Comparison of ENCODE assay signal across 35 cellular contexts in the genomic region with DNA sequence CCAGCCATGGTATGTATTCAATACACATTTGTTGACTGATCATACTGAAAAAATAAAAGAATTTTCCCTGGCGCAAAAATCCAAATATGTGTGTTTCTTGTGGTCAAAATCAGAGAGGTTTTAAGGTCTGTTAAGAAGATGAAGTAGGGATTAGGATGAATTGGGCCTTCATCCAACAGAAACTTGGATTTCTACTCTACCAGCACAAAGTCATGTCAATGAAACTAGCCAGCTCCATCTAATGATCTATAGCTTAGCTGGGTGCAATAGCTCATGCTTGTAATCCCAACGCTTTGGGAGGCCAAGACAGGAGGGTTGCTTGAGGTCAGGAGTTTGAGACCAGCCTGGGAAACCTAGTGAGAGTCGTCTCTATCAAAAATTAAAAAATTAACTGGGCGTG.
"Had no signal": no experiment of that assay in that cellular context is flagged by ENCODE, and none has a peak within 500 bp of the region (broad histone marks: within the 10 kb centered on the region; RNA-seq: fewer than 3 reads in every experiment).

No MANE protein-coding gene starts in this region.

- H3K4me1 ChIP-seq: foreskin keratinocyte had no signal

- H3K9me3 ChIP-seq: adrenal gland, ascending aorta, gastrocnemius medialis, heart left ventricle had no signal

- ATAC-seq: activated CD4-positive, CD25-positive, alpha-beta regulatory T cell treated with anti-CD3 and anti-CD28 coated beads, Interleukin-2, amount 50 U/mL, for 24 hours; activated CD8-positive, alpha-beta T cell treated with anti-CD3 and anti-CD28 coated beads for 36 hours; activated naive CD8-positive, alpha-beta T cell treated with anti-CD3 and anti-CD28 coated beads, Interleukin-2, amount 50 U/mL, for 24 hours; effector memory CD8-positive, alpha-beta T cell; gastrocnemius medialis; heart left ventricle; T-helper 17 cell had no signal

- H3K9me3 Mint-ChIP-seq: activated B cell treated with CpG ODN at 0.5 μM for 24 hours; activated CD8-positive, alpha-beta T cell treated with anti-CD3 and anti-CD28 coated beads for 36 hours; activated naive CD4-positive, alpha-beta T cell treated with anti-CD3 and anti-CD28 coated beads for 36 hours; activated naive CD4-positive, alpha-beta T cell treated with anti-CD3 and anti-CD28 coated beads, Interleukin-2, amount 50 U/mL, for 24 hours; activated naive CD8-positive, alpha-beta T cell treated with anti-CD3 and anti-CD28 coated beads for 36 hours; activated naive CD8-positive, alpha-beta T cell treated with anti-CD3 and anti-CD28 coated beads, Interleukin-2, amount 50 U/mL, for 24 hours; activated T-helper 1 cell treated with anti-CD3 and anti-CD28 coated beads, Interleukin-12 subunit alpha, Interleukin-12 subunit beta, Interleukin-2, Interleukin-4 antibody, amounts not matched to agents 30 ng/mL and 10 ng/mL and 1 ng/mL, durations not matched to agents 14 hours and 24 hours and 36 hours; activated T-helper 2 cell treated with anti-CD3 and anti-CD28 coated beads, Interferon-gamma antibody, Interleukin-2, Interleukin-4, amounts not matched to agents 10 μg/mL and 5 μg/mL and 100 μg/mL, durations not matched to agents 14 hours and 24 hours and 36 hours; central memory CD8-positive, alpha-beta T cell; effector memory CD8-positive, alpha-beta T cell; T-helper 2 cell treated with Interferon-gamma antibody and Interleukin-4, amounts not matched to agents 5 μg/mL and 100 μg/mL, for 36 hours had no signal

- DNase-seq: activated B cell treated with CpG ODN at 0.5 μM for 24 hours; activated CD4-positive, alpha-beta T cell treated with anti-CD3 and anti-CD28 coated beads for 48 hours; activated CD4-positive, alpha-beta T cell treated with anti-CD3 and anti-CD28 coated beads, Interleukin-2, amount 50 U/mL, for 1 hour; activated CD4-positive, alpha-beta T cell treated with anti-CD3 and anti-CD28 coated beads, Interleukin-2, amount 50 U/mL, for 48 hours; activated CD8-positive, alpha-beta memory T cell treated with anti-CD3 and anti-CD28 coated beads for 24 hours; activated CD8-positive, alpha-beta T cell treated with anti-CD3 and anti-CD28 coated beads for 36 hours; activated effector memory CD4-positive, alpha-beta T cell treated with anti-CD3 and anti-CD28 coated beads, Interleukin-2, amount 50 U/mL, for 16 hours; activated naive CD4-positive, alpha-beta T cell treated with anti-CD3 and anti-CD28 coated beads for 36 hours; activated naive CD8-positive, alpha-beta T cell treated with anti-CD3 and anti-CD28 coated beads for 36 hours; activated naive CD8-positive, alpha-beta T cell treated with anti-CD3 and anti-CD28 coated beads, Interleukin-2, amount 50 U/mL, for 24 hours; activated T-cell treated with anti-CD3 and anti-CD28 coated beads, Interleukin-2, amount 50 U/mL, for 1 hour; activated T-cell treated with anti-CD3 and anti-CD28 coated beads, Interleukin-2, amount 50 U/mL, for 48 hours; adrenal gland; cortex of kidney; effector CD4-positive, alpha-beta T cell; effector memory CD8-positive, alpha-beta T cell; gastrocnemius medialis; glutamatergic neuron; heart left ventricle; T-helper 1 cell; T-helper 17 cell; T1000; WERI-Rb-1 had no signal

- H3K4me1 Mint-ChIP-seq: activated B cell treated with CpG ODN at 0.5 μM for 24 hours; activated naive CD4-positive, alpha-beta T cell treated with anti-CD3 and anti-CD28 coated beads, Interleukin-2, amount 50 U/mL, for 24 hours; activated naive CD8-positive, alpha-beta T cell treated with anti-CD3 and anti-CD28 coated beads, Interleukin-2, amount 50 U/mL, for 24 hours; central memory CD8-positive, alpha-beta T cell had no signal

- H3K27me3 Mint-ChIP-seq: activated B cell treated with CpG ODN at 0.5 μM for 24 hours; activated CD8-positive, alpha-beta T cell treated with anti-CD3 and anti-CD28 coated beads for 36 hours; activated naive CD4-positive, alpha-beta T cell treated with anti-CD3 and anti-CD28 coated beads, Interleukin-2, amount 50 U/mL, for 24 hours; activated naive CD8-positive, alpha-beta T cell treated with anti-CD3 and anti-CD28 coated beads for 36 hours; activated naive CD8-positive, alpha-beta T cell treated with anti-CD3 and anti-CD28 coated beads, Interleukin-2, amount 50 U/mL, for 24 hours; central memory CD8-positive, alpha-beta T cell; effector memory CD8-positive, alpha-beta T cell; T-helper 17 cell had no signal

- FAIRE-seq: bronchial epithelial cell, colon had no signal

- H3K36me3 Mint-ChIP-seq: activated naive CD4-positive, alpha-beta T cell treated with anti-CD3 and anti-CD28 coated beads, Interleukin-2, amount 50 U/mL, for 24 hours; activated naive CD8-positive, alpha-beta T cell treated with anti-CD3 and anti-CD28 coated beads for 36 hours had no signal

- H3K36me3 ChIP-seq: WERI-Rb-1 had no signal

- H3K4me3 Mint-ChIP-seq: activated B cell treated with CpG ODN at 0.5 μM for 24 hours; activated CD8-positive, alpha-beta T cell treated with anti-CD3 and anti-CD28 coated beads for 36 hours; activated naive CD4-positive, alpha-beta T cell treated with anti-CD3 and anti-CD28 coated beads for 36 hours; activated naive CD4-positive, alpha-beta T cell treated with anti-CD3 and anti-CD28 coated beads, Interleukin-2, amount 50 U/mL, for 24 hours; activated naive CD8-positive, alpha-beta T cell treated with anti-CD3 and anti-CD28 coated beads for 36 hours; activated naive CD8-positive, alpha-beta T cell treated with anti-CD3 and anti-CD28 coated beads, Interleukin-2, amount 50 U/mL, for 24 hours; activated T-helper 1 cell treated with anti-CD3 and anti-CD28 coated beads, Interleukin-12 subunit alpha, Interleukin-12 subunit beta, Interleukin-2, Interleukin-4 antibody, amounts not matched to agents 30 ng/mL and 10 ng/mL and 1 ng/mL, durations not matched to agents 14 hours and 24 hours and 36 hours; central memory CD8-positive, alpha-beta T cell; effector memory CD8-positive, alpha-beta T cell; T-helper 17 cell; T-helper 2 cell treated with Interferon-gamma antibody and Interleukin-4, amounts not matched to agents 5 μg/mL and 100 μg/mL, for 36 hours had no signal

- H3K27me3 ChIP-seq: adrenal gland, ascending aorta, brain microvascular endothelial cell, foreskin keratinocyte, gastrocnemius medialis, heart left ventricle had no signal

- H3K4me3 ChIP-seq: adrenal gland, ascending aorta, gastrocnemius medialis, heart left ventricle had no signal

- H3K27ac Mint-ChIP-seq: activated B cell treated with CpG ODN at 0.5 μM for 24 hours; activated CD8-positive, alpha-beta T cell treated with anti-CD3 and anti-CD28 coated beads for 36 hours; activated naive CD4-positive, alpha-beta T cell treated with anti-CD3 and anti-CD28 coated beads for 36 hours; activated naive CD4-positive, alpha-beta T cell treated with anti-CD3 and anti-CD28 coated beads, Interleukin-2, amount 50 U/mL, for 24 hours; activated naive CD8-positive, alpha-beta T cell treated with anti-CD3 and anti-CD28 coated beads for 36 hours; activated naive CD8-positive, alpha-beta T cell treated with anti-CD3 and anti-CD28 coated beads, Interleukin-2, amount 50 U/mL, for 24 hours; activated T-helper 1 cell treated with anti-CD3 and anti-CD28 coated beads, Interleukin-12 subunit alpha, Interleukin-12 subunit beta, Interleukin-2, Interleukin-4 antibody, amounts not matched to agents 30 ng/mL and 10 ng/mL and 1 ng/mL, durations not matched to agents 14 hours and 24 hours and 36 hours; activated T-helper 2 cell treated with anti-CD3 and anti-CD28 coated beads, Interferon-gamma antibody, Interleukin-2, Interleukin-4, amounts not matched to agents 10 μg/mL and 5 μg/mL and 100 μg/mL, durations not matched to agents 14 hours and 24 hours and 36 hours; effector memory CD8-positive, alpha-beta T cell; T-helper 17 cell; T-helper 2 cell treated with Interferon-gamma antibody and Interleukin-4, amounts not matched to agents 5 μg/mL and 100 μg/mL, for 36 hours had no signal

- H3K27ac ChIP-seq: adrenal gland, epithelial cell of prostate, foreskin keratinocyte, gastrocnemius medialis, heart left ventricle, WERI-Rb-1 had no signal
